Comparison of ENCODE assay signal across 2 cellular contexts in the genomic region with DNA sequence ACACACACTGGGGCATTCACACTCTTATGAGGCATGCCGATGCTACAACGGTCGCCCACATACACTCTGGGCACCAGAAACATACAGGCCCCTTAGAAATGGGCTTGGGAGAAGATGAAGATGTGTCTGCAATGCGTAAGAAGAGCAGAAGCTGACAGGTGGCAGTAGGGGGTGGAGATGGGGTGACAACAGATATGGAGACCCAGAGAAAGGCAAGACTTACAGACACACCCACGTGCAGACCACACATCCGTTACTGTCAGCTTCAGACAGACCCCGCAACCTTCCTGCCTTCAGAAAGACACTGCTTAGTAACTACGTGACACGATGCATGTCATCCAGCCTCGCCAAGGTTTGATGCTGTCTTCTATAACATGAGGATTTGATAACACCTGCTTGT.
TF ChIP-seq lines count a peak whose summit lies in the region.

No MANE protein-coding gene starts in this region.

TF ChIP-seq in SK-N-SH, 30 proteins besides CTCF, POLR2A, EP300 and RAD21 (continued from another document):
- TF ChIP-seq ELF1 (IDR thresholded peaks at IDR 0.05) (no peak), EZH2phosphoT487 (IDR thresholded peaks at IDR 0.05; ENCODE audit: borderline replicate concordance, low read depth) (no peak)
- TF ChIP-seq, protein P1, sequence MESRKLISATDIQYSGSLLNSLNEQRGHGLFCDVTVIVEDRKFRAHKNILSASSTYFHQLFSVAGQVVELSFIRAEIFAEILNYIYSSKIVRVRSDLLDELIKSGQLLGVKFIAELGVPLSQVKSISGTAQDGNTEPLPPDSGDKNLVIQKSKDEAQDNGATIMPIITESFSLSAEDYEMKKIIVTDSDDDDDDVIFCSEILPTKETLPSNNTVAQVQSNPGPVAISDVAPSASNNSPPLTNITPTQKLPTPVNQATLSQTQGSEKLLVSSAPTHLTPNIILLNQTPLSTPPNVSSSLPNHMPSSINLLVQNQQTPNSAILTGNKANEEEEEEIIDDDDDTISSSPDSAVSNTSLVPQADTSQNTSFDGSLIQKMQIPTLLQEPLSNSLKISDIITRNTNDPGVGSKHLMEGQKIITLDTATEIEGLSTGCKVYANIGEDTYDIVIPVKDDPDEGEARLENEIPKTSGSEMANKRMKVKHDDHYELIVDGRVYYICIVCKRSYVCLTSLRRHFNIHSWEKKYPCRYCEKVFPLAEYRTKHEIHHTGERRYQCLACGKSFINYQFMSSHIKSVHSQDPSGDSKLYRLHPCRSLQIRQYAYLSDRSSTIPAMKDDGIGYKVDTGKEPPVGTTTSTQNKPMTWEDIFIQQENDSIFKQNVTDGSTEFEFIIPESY (IDR thresholded peaks at IDR 0.05; ENCODE audit: borderline replicate concordance, low read depth): no peak
- TF ChIP-seq, protein P2, sequence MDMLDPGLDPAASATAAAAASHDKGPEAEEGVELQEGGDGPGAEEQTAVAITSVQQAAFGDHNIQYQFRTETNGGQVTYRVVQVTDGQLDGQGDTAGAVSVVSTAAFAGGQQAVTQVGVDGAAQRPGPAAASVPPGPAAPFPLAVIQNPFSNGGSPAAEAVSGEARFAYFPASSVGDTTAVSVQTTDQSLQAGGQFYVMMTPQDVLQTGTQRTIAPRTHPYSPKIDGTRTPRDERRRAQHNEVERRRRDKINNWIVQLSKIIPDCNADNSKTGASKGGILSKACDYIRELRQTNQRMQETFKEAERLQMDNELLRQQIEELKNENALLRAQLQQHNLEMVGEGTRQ (IDR thresholded peaks at IDR 0.05; ENCODE audit: borderline replicate concordance, low read depth, low read length): no peak

TF ChIP-seq in SK-N-SH treated with all-trans-retinoic acid at 6 μM for 48 hours, 23 proteins besides CTCF, POLR2A, EP300 and RAD21 (continued from another document):
- TF ChIP-seq, protein P3, sequence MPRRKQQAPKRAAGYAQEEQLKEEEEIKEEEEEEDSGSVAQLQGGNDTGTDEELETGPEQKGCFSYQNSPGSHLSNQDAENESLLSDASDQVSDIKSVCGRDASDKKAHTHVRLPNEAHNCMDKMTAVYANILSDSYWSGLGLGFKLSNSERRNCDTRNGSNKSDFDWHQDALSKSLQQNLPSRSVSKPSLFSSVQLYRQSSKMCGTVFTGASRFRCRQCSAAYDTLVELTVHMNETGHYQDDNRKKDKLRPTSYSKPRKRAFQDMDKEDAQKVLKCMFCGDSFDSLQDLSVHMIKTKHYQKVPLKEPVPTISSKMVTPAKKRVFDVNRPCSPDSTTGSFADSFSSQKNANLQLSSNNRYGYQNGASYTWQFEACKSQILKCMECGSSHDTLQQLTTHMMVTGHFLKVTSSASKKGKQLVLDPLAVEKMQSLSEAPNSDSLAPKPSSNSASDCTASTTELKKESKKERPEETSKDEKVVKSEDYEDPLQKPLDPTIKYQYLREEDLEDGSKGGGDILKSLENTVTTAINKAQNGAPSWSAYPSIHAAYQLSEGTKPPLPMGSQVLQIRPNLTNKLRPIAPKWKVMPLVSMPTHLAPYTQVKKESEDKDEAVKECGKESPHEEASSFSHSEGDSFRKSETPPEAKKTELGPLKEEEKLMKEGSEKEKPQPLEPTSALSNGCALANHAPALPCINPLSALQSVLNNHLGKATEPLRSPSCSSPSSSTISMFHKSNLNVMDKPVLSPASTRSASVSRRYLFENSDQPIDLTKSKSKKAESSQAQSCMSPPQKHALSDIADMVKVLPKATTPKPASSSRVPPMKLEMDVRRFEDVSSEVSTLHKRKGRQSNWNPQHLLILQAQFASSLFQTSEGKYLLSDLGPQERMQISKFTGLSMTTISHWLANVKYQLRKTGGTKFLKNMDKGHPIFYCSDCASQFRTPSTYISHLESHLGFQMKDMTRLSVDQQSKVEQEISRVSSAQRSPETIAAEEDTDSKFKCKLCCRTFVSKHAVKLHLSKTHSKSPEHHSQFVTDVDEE (CRISPR knock-in tag; IDR thresholded peaks at IDR 0.05): no peak
- TF ChIP-seq, protein P4, sequence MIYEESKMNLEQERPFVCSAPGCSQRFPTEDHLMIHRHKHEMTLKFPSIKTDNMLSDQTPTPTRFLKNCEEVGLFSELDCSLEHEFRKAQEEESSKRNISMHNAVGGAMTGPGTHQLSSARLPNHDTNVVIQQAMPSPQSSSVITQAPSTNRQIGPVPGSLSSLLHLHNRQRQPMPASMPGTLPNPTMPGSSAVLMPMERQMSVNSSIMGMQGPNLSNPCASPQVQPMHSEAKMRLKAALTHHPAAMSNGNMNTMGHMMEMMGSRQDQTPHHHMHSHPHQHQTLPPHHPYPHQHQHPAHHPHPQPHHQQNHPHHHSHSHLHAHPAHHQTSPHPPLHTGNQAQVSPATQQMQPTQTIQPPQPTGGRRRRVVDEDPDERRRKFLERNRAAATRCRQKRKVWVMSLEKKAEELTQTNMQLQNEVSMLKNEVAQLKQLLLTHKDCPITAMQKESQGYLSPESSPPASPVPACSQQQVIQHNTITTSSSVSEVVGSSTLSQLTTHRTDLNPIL (CRISPR knock-in tag; IDR thresholded peaks at IDR 0.05; ENCODE audit: low read depth): no peak
- TF ChIP-seq ARNTL (CRISPR knock-in tag; IDR thresholded peaks at IDR 0.05; ENCODE audit: borderline replicate concordance, low read depth) (no peak), TOX (CRISPR knock-in tag; IDR thresholded peaks at IDR 0.05; ENCODE audit: borderline replicate concordance) (no peak), CSDC2 (CRISPR knock-in tag; IDR thresholded peaks at IDR 0.05) (no peak), PPARA (CRISPR knock-in tag; IDR thresholded peaks at IDR 0.05; ENCODE audit: borderline replicate concordance) (no peak), GLIS3 (CRISPR knock-in tag; IDR thresholded peaks at IDR 0.05) (no peak), ISL1 (CRISPR knock-in tag; IDR thresholded peaks at IDR 0.05) (no peak)
- TF ChIP-seq, protein P5, sequence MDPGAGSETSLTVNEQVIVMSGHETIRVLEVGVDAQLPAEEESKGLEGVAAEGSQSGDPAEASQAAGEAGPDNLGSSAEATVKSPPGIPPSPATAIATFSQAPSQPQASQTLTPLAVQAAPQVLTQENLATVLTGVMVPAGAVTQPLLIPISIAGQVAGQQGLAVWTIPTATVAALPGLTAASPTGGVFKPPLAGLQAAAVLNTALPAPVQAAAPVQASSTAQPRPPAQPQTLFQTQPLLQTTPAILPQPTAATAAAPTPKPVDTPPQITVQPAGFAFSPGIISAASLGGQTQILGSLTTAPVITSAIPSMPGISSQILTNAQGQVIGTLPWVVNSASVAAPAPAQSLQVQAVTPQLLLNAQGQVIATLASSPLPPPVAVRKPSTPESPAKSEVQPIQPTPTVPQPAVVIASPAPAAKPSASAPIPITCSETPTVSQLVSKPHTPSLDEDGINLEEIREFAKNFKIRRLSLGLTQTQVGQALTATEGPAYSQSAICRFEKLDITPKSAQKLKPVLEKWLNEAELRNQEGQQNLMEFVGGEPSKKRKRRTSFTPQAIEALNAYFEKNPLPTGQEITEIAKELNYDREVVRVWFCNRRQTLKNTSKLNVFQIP (CRISPR knock-in tag; IDR thresholded peaks at IDR 0.05; ENCODE audit: borderline replicate concordance, low read depth): no peak
